Comparison of ENCODE assay signal across 8 cellular contexts in the genomic region with DNA sequence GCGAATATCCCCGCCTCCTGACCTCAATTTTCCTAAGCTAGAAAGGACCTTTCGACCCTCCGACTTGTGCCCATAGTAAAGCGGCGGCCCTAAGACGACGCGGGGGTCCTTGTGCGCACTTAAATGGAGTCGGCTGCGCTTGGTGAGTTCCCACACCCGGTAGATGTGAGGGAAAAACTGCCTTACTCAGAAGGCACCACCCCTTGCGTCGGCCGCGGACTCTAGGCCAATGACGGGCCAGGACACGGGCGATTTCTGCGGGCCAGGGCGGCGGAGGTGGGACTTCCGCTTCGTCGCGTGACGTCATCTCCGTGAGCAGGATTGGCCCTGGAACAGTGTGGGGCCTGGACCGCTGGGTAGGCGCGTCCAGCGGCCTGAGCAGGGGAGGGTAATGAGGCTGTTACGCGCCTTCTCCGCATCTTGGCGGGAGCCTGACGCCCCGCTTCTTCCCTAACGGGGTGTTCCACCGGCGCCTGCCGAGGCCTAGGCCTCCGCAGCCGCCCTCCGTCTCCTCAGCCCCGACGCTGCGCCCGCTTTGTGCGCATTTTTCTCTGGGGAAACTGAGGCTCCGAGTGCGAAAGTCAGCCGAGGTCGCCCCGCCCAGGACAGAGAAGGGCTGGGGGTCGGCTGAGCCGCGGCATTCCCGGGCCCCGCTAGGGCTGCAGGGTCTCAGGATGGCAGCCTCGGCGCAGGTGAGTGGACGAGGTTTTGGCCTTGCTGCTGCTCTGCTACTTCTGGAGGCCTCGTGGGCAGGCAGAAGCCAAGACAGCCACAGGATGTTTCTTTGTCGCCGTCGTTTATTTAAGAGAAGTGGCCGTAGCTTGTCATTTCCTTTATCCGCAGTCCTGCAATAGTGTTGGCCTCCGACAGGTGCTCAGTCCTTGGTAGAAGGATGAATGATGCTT. TPM values are rescaled to one million over a fixed set of nuclear protein-coding genes. Genes with fewer than 3 reads are reported as not detected.
DNase-seq lines count a peak whose midpoint lies in the region; ATAC-seq lines count a peak whose summit lies in the region.

A gene (plus strand): TSS at position 293 of the 905 bp plus-strand sequence. CDS start 382 bp downstream, at position 675.

- peak within 1 kb of the TSS; percentile 54 for H3K4me3 ChIP-seq in effector memory CD4-positive, alpha-beta T cell (ENCODE audit: insufficient read depth, low read depth, low read length, poor library complexity, severe bottlenecking)

- H3K36me3 ChIP-seq in effector memory CD4-positive, alpha-beta T cell (ENCODE audit: control insufficient read depth, insufficient read depth, low read length), result peaks cover 27% of the 10 kb centered on the region

- H3K9me3 ChIP-seq in effector memory CD4-positive, alpha-beta T cell (ENCODE audit: control insufficient read depth, low read length), result peaks cover 5% of the 10 kb centered on the region

- DNase-seq in COLO668 (lab: John Stamatoyannopoulos, UW; ENCODE audit: unreplicated experiment), result peak; percentile 96
- peak; percentile 95 for DNase-seq in HS-27A (ENCODE audit: low read depth)
- DNase-seq in NK-92 (lab: John Stamatoyannopoulos, UW; ENCODE audit: unreplicated experiment), result peak; percentile 32
- DNase-seq in activated CD8-positive, alpha-beta memory T cell treated with anti-CD3 and anti-CD28 coated beads for 24 hours, result peak; percentile 96
- DNase-seq in effector memory CD4-positive, alpha-beta T cell, result peak; percentile 78 to 88 (median 83)
- peak; percentile 98 for DNase-seq in lung microvascular endothelial cell (ENCODE audit: low read depth in 2 of 2)
- DNase-seq in stimulated activated CD4-positive, alpha-beta T cell treated with anti-CD3 and anti-CD28 coated beads, TNF-alpha, amount 100 ng/mL, for 4 hours (ENCODE audit: low read depth in 3 of 3), result peak; percentile 81 to 89 (median 83)

- peak within 1 kb of the TSS; percentile 69 for H3K27ac ChIP-seq in effector memory CD4-positive, alpha-beta T cell (ENCODE audit: insufficient read depth, low read length, poor library complexity, severe bottlenecking)

- peak; percentile 88 for ATAC-seq in GM19468 (IDR thresholded peaks at IDR 0.05; ENCODE audit: extremely low read depth, unreplicated experiment)

- H3K4me1 ChIP-seq in effector memory CD4-positive, alpha-beta T cell (ENCODE audit: control insufficient read depth, insufficient read depth, low read length, poor library complexity, severe bottlenecking), result peaks cover 8% of the 10 kb centered on the region

- peaks cover 6% of the 10 kb centered on the region for H3K27me3 ChIP-seq in effector memory CD4-positive, alpha-beta T cell (replicated peaks; ENCODE audit: control insufficient read depth, insufficient read depth, low read length, poor library complexity, severe bottlenecking)

RNA-seq across cellular contexts. Expression of the gene that starts here (rescaled TPM):
- total RNA-seq in lung microvascular endothelial cell, result 6.5 and 9.3 TPM in 2 replicates

Comparison
In these comparisons a context has a peak if more than half of its experiments do, and no peak if none do; other contexts are left out.
1. Peak in every context shown above with its lines: DNase-seq, ATAC-seq, H3K4me3 ChIP-seq and H3K27ac ChIP-seq.
2. DNase-seq: peak in every context shown above with its lines; median percentile 98 in lung microvascular endothelial cell; 96 in COLO668; 96 in activated CD8-positive, alpha-beta memory T cell treated with anti-CD3 and anti-CD28 coated beads for 24 hours; 95 in HS-27A; 83 in effector memory CD4-positive, alpha-beta T cell; 83 in stimulated activated CD4-positive, alpha-beta T cell treated with anti-CD3 and anti-CD28 coated beads, TNF-alpha, amount 100 ng/mL, for 4 hours; 32 in NK-92.